In the genomic region with DNA sequence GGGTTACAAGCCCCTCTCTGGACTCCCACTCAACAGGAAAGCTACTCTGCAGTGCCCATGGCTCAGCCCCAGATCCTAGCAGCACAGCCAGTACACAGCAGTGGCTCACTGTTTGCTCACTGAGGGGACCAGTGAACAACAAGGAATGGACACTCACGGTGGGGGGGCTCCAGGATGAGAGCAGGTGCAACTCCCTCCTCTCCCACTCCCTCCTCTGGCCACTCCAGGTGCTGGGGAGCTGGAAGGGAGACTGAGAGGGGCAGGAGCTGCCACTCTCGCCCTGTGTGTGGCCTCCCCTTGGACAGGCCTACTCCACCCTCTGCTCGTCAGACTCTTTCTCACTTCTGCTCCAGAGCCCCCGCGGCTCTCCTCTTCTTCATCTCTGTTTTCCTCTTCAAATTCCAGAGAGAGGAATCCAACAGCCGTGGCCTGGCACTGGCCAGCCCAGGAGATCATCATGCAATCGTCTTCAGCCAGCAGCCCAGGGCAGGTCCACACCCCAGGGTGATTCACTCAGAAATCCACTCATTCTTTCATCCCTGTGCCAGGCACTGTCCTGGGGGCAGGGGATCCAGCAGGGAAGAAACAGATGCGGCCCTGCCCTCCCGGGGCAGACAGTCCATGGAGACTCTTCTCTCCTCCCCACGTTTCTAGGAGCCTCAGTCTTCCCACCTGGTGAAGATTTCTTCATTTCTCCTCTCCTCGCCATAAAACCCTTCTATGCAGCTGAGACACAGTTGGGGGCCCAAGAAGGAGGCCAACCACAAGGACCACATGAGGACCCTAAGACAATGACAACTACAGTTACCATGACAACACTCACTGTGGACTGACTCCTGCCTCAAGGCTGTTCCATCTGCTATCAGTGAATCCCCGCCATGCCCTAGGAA, we compare ENCODE assay signal across 1 cellular context.
TF ChIP-seq lines count a peak whose summit lies in the region.

No MANE protein-coding gene starts in this region.

TF ChIP-seq in K562, 482 proteins besides CTCF, POLR2A, EP300 and RAD21:
- TF ChIP-seq DDX20 (tag; IDR thresholded peaks at IDR 0.05; ENCODE audit: low read depth) (no peak), SREBF2 (CRISPR knock-in tag; IDR thresholded peaks at IDR 0.05) (no peak), RFX1 (IDR thresholded peaks at IDR 0.05) (peak; percentile 82), RB1 (IDR thresholded peaks at IDR 0.05; ENCODE audit: low read depth) (no peak), TCFL5 (CRISPR knock-in tag; conservative IDR thresholded peaks at IDR 0.05) (no peak)
- TF ChIP-seq, protein P1, sequence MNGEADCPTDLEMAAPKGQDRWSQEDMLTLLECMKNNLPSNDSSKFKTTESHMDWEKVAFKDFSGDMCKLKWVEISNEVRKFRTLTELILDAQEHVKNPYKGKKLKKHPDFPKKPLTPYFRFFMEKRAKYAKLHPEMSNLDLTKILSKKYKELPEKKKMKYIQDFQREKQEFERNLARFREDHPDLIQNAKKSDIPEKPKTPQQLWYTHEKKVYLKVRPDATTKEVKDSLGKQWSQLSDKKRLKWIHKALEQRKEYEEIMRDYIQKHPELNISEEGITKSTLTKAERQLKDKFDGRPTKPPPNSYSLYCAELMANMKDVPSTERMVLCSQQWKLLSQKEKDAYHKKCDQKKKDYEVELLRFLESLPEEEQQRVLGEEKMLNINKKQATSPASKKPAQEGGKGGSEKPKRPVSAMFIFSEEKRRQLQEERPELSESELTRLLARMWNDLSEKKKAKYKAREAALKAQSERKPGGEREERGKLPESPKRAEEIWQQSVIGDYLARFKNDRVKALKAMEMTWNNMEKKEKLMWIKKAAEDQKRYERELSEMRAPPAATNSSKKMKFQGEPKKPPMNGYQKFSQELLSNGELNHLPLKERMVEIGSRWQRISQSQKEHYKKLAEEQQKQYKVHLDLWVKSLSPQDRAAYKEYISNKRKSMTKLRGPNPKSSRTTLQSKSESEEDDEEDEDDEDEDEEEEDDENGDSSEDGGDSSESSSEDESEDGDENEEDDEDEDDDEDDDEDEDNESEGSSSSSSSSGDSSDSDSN (IDR thresholded peaks at IDR 0.05; ENCODE audit: borderline replicate concordance in 1 of 2, low read depth in 2 of 2, low read length in 2 of 2) = no peak
TF ChIP-seq in K562: peak in this region for 1.
